11 cellular contexts compared by ENCODE assay signal in the genomic region with DNA sequence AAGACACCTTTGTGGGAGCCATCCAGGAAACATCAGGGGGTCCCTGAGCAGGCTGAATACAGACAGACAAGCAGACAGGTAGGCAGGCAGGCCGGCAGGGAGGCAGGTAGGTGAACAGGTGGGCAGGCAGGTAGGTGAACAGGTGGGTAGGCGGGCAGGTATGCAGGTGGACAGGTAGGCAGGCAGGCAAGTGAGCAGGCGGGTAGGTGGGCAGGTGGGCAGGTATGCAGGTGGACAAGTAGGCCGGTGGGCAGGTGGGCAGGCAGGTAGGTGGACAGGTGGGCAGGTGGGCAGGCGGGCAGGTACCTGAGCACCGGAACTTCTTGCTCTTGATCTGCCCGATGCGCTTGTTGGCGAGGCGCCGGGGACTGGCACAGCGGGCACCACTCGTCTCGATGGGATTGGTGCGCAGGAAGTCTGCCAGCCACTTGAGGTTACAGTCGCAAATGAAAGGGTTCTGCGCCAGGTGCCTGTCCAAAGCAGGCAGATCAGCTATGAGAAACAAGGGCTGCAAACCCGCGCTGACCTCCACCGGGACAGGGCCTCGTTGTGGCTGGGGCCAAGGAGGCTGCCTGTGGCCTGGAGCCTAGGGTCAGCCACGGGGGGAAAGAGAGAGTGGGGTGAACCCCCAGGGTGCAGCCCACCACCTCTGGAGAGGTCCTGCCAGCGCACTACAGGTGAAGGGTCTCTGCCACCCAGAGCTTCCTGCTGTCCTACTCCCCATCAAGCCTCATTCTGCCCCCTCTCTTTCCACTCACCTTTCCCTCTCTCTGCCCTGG.
"Had no signal": no experiment of that assay in that cellular context is flagged by ENCODE, and none has a peak within 500 bp of the region (broad histone marks: within the 10 kb centered on the region; RNA-seq: fewer than 3 reads in every experiment).

No MANE protein-coding gene starts in this region.

- DNase-seq: activated CD4-positive, alpha-beta T cell treated with anti-CD3 and anti-CD28 coated beads for 4 hours; activated naive CD4-positive, alpha-beta T cell treated with anti-CD3 and anti-CD28 coated beads, Interleukin-2, amount 50 U/mL, for 16 hours; amniotic stem cell; effector memory CD8-positive, alpha-beta T cell; erythroblast; left lung; ovary; stimulated activated CD4-positive, alpha-beta T cell treated with anti-CD3 and anti-CD28 coated beads, Interleukin-2, amount 100 ng/mL, for 48 hours; stimulated activated naive CD4-positive, alpha-beta T cell treated with Interleukin-2 at 50 U/mL for 16 hours; trophoblast cell; WERI-Rb-1 had no signal

- H3K4me3 ChIP-seq: left lung, ovary had no signal

- H3K27me3 ChIP-seq: left lung, ovary had no signal

- H3K9me3 ChIP-seq: left lung had no signal

- H3K4me1 ChIP-seq: left lung had no signal

- H3K27ac ChIP-seq: left lung, ovary, WERI-Rb-1 had no signal

- H3K36me3 ChIP-seq: left lung, ovary had no signal
